ENCODE assay signal across 8 cellular contexts in genomic region chr1:205274041-205274691, GRCh38. TPM values are rescaled to one million over a fixed set of nuclear protein-coding genes. Genes with fewer than 3 reads are reported as not detected.
DNase-seq lines count a peak whose midpoint lies in the region; ATAC-seq and TF ChIP-seq lines count a peak whose summit lies in the region.

No MANE protein-coding gene starts in this region.

- no peak for TF ChIP-seq POLR2A in gastrocnemius medialis (IDR thresholded peaks at IDR 0.05)

- H2BK120ac ChIP-seq in neuronal stem cell (ENCODE audit: low read depth, low read length): no peak overlapping the region

- intact Hi-C loops in gastrocnemius medialis (cut with DNase I; ENCODE audit: low total_unique reads): no loop called here

- H3K9me3 Mint-ChIP-seq in endothelial cell (ENCODE audit: unreplicated experiment): no peaks in the 10 kb centered on the region

- peak overlapping the region; percentile 4 for H3K18ac ChIP-seq in neuronal stem cell (ENCODE audit: low read length)

- H3K36me3 ChIP-seq in HUES48 (ENCODE audit: control insufficient read depth, insufficient read depth, low read length): peaks cover 7% of the 10 kb centered on the region
- H3K36me3 ChIP-seq in neuronal stem cell (replicated peaks in 1 of 2; ENCODE audit: control insufficient read depth in 2 of 2, insufficient read depth in 2 of 2, low read length in 2 of 2): peaks cover 7% of the 10 kb centered on the region in 2 donors
- peaks cover 0 to 5% of the 10 kb centered on the region in 2 donors for H3K36me3 ChIP-seq in gastrocnemius medialis

- H2BK5ac ChIP-seq in neuronal stem cell (ENCODE audit: low read length): peak overlapping the region; percentile 7

- H3K9me3 ChIP-seq in HUES48 (ENCODE audit: control insufficient read depth, insufficient read depth, low read length): no peaks in the 10 kb centered on the region
- H3K9me3 ChIP-seq in neuronal stem cell (replicated peaks in 1 of 2; ENCODE audit: control insufficient read depth in 2 of 2, insufficient read depth in 1 of 2, low read depth in 1 of 2, low read length in 2 of 2): peaks cover 0 to 2% of the 10 kb centered on the region in 2 donors
- H3K9me3 ChIP-seq in gastrocnemius medialis: no peaks in the 10 kb centered on the region

- WGBS in neuronal stem cell (ENCODE audit: extremely low coverage in 2 of 2, insufficient read length in 2 of 2, insufficient replicate concordance in 1 of 2), 2 donors: no CpG with 5 or more reads among the region's 8 CpGs

- H4K8ac ChIP-seq in neuronal stem cell (ENCODE audit: low read depth, low read length): no peak overlapping the region

- H3K79me1 ChIP-seq in neuronal stem cell (ENCODE audit: low read depth, low read length): peaks cover 2% of the 10 kb centered on the region

- no peak overlapping the region for H3K4ac ChIP-seq in neuronal stem cell (ENCODE audit: low read length)

- H2BK12ac ChIP-seq in neuronal stem cell (ENCODE audit: low read length): no peak overlapping the region

- H3K36me3 Mint-ChIP-seq in endothelial cell (ENCODE audit: low read depth, unreplicated experiment): peaks cover 13% of the 10 kb centered on the region

- DNase-seq in Daoy (ENCODE audit: low read depth) (peak; percentile 28), caudate nucleus (lab: John Stamatoyannopoulos, UW) (no peak), neuronal stem cell (ENCODE audit: low spot score) (no peak), gastrocnemius medialis (no peak), endothelial cell (ENCODE audit: low spot score) (no peak)

- no peak overlapping the region for H3K23ac ChIP-seq in neuronal stem cell (ENCODE audit: low read depth, low read length, poor library complexity)

- H3K27me3 ChIP-seq in HUES48 (ENCODE audit: control insufficient read depth, insufficient read depth, low read length): no peaks in the 10 kb centered on the region
- H3K27me3 ChIP-seq in neuronal stem cell (ENCODE audit: control insufficient read depth in 3 of 3, insufficient read depth in 3 of 3, low read depth in 1 of 3, low read length in 3 of 3): no peaks in the 10 kb centered on the region
- no peaks in the 10 kb centered on the region for H3K27me3 ChIP-seq in gastrocnemius medialis

- H3K27me3 Mint-ChIP-seq in endothelial cell (ENCODE audit: unreplicated experiment): peaks cover 14% of the 10 kb centered on the region

- H3K4me1 ChIP-seq in HUES48 (ENCODE audit: control insufficient read depth, insufficient read depth, low read length) (peaks cover 15% of the 10 kb centered on the region; the same call in 1 of the 2 replicates), neuronal stem cell (ENCODE audit: control insufficient read depth in 2 of 2, insufficient read depth in 1 of 2, low read depth in 1 of 2, low read length in 2 of 2) (peaks cover 27 to 30% of the 10 kb centered on the region in 2 donors), gastrocnemius medialis (peaks cover 17 to 27% of the 10 kb centered on the region in 2 donors)

- ATAC-seq in GM19395 (IDR thresholded peaks at IDR 0.05; ENCODE audit: unreplicated experiment) (no peak), gastrocnemius medialis (no peak), HG02571 (IDR thresholded peaks at IDR 0.05; ENCODE audit: unreplicated experiment) (no peak)

- H3K9ac ChIP-seq in HUES48 (ENCODE audit: low read depth, low read length) (no peak overlapping the region), neuronal stem cell (ENCODE audit: low read depth, low read length, poor library complexity) (no peak overlapping the region)

- H3K4me3 Mint-ChIP-seq in endothelial cell (ENCODE audit: unreplicated experiment): no peak overlapping the region

- H3K4me1 Mint-ChIP-seq in endothelial cell (ENCODE audit: unreplicated experiment): peaks cover 11% of the 10 kb centered on the region

- TF ChIP-seq CTCF in gastrocnemius medialis (IDR thresholded peaks at IDR 0.05 in 4 of 5, conservative IDR thresholded peaks at IDR 0.05 in 1 of 5) (no peak), endothelial cell (IDR thresholded peaks at IDR 0.05; ENCODE audit: unreplicated experiment) (no peak)

- no peak overlapping the region for H2AK5ac ChIP-seq in neuronal stem cell (ENCODE audit: low read depth, low read length)

- in situ Hi-C loops in gastrocnemius medialis (cut with MboI; ENCODE audit: low sequenced_read_pairs in 4 of 4): loop anchor here in 2 of 4 donors (5.0 to 25.0 kb wide), 2 partner anchors 53 to 287 kb away; no protein-coding TSS in a partner anchor

- H3K27ac ChIP-seq in HUES48 (ENCODE audit: low read depth, low read length): peak overlapping the region; percentile 65
- H3K27ac ChIP-seq in caudate nucleus (ENCODE audit: low read depth, low read length): peak overlapping the region; percentile 0
- H3K27ac ChIP-seq in neuronal stem cell (replicated peaks; ENCODE audit: low read length): no peak overlapping the region
- H3K27ac ChIP-seq in gastrocnemius medialis: no peak overlapping the region

- no peak overlapping the region for H3K14ac ChIP-seq in neuronal stem cell (ENCODE audit: low read length)

- H2BK15ac ChIP-seq in neuronal stem cell (ENCODE audit: low read length): no peak overlapping the region

- H3K4me3 ChIP-seq in HUES48 (ENCODE audit: low read depth, low read length): no peak overlapping the region
- H3K4me3 ChIP-seq in neuronal stem cell (ENCODE audit: low read length in 2 of 2): no peak overlapping the region
- no peak overlapping the region for H3K4me3 ChIP-seq in gastrocnemius medialis

- H4K91ac ChIP-seq in neuronal stem cell (ENCODE audit: low read depth, low read length, poor library complexity): no peak overlapping the region

- H3K27ac Mint-ChIP-seq in endothelial cell (ENCODE audit: unreplicated experiment): no peak overlapping the region

- no peak overlapping the region for H2AFZ ChIP-seq in neuronal stem cell (ENCODE audit: low read length)

- no peak overlapping the region for H3K4me2 ChIP-seq in neuronal stem cell (ENCODE audit: insufficient read depth, low read length, poor library complexity, severe bottlenecking)

RNA-seq across cellular contexts. Expression of gene TMCC2, which starts 46.4 kb away (rescaled TPM):
- 3.2 and 4.8 TPM in 2 replicates for total RNA-seq in Daoy (2014; rRNA removed; shearing (Covaris generic))
- 13.3 TPM for polyA plus RNA-seq in neuronal stem cell (2013, experiment 1 of 2)
- 12.9 TPM for polyA plus RNA-seq in neuronal stem cell (2013, experiment 2 of 2)
- total RNA-seq in gastrocnemius medialis: 1 to 10 TPM; 1.1 to 7.6 (median 5.6) TPM
- 5.6 TPM for total RNA-seq in endothelial cell (ENCODE audit: unreplicated experiment)

RNA-seq across cellular contexts. Expression of gene NUAK2, which starts 47.4 kb away (rescaled TPM):
- total RNA-seq in Daoy (2014; rRNA removed; shearing (Covaris generic)): 11.1 and 12.4 TPM in 2 replicates
- polyA plus RNA-seq in neuronal stem cell (2013, experiment 1 of 2): 55.9 TPM
- polyA plus RNA-seq in neuronal stem cell (2013, experiment 2 of 2): 57.2 TPM
- total RNA-seq in gastrocnemius medialis (1 to 10 TPM in 1 of 4 donors, under 1 TPM in 3; 0.42 to 1.9 (median 0.58) TPM), endothelial cell (ENCODE audit: unreplicated experiment) (3.6 TPM)

Comparison
In these comparisons a context has a peak if more than half of its experiments do, and no peak if none do; other contexts are left out.
1. H3K27ac ChIP-seq: peak in HUES48 (single experiment) and caudate nucleus (single experiment); none in neuronal stem cell (single experiment) and gastrocnemius medialis (0 of 4).